In the genomic region with DNA sequence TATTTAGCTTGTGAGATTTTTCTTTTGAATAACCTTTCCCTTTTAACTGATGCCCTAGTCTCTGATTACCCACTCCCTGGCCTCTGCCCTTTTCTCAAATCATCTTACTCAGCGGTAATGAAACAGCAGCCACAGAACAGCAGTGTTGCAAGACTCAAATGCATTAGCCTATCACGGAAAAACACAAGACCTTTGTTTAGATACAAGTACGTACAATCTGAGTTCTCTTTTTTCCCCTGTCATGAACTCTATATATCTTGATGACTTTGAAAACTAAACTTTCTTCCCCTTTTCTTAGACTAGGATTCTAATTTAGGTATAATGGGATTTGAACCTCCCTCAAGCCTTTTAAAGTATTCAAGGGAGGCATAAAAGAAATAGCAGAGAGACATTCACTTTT, we compare ENCODE assay signal across 24 cellular contexts.
DNase-seq lines count a peak whose midpoint lies in the region; ATAC-seq, FAIRE-seq and TF ChIP-seq lines count a peak whose summit lies in the region.
"Had no signal": no experiment of that assay in that cellular context is flagged by ENCODE, and none has a peak within 500 bp of the region (broad histone marks: within the 10 kb centered on the region; RNA-seq: fewer than 3 reads in every experiment).

No MANE protein-coding gene starts in this region.

- no peak for TF ChIP-seq CTCF in choroid plexus epithelial cell (conservative IDR thresholded peaks at IDR 0.05; ENCODE audit: low read depth, low read length)

- no peak overlapping the region for H3K4me3 ChIP-seq in choroid plexus epithelial cell (ENCODE audit: low read depth, low read length)
- H3K4me3 ChIP-seq: gastrocnemius medialis, right lobe of liver had no signal

- H3K27ac ChIP-seq in substantia nigra (ENCODE audit: low read depth, low read length, poor library complexity, severe bottlenecking): no peak overlapping the region
- H3K27ac ChIP-seq: epithelial cell of prostate, gastrocnemius medialis, right lobe of liver had no signal

- DNase-seq in HuH-7 (ENCODE audit: low spot score) (peak; percentile 31), OCI-M1 (lab: John Stamatoyannopoulos, UW) (peak; percentile 96), choroid plexus epithelial cell (ENCODE audit: low read depth) (peak; percentile 68), pons (ENCODE audit: low spot score) (peak; percentile 46), RCC 7860 (ENCODE audit: low spot score) (no peak), T-helper 1 cell (no peak), substantia nigra (lab: John Stamatoyannopoulos, UW) (no peak)
- DNase-seq: activated B cell treated with CpG ODN at 0.5 μM for 24 hours; activated CD4-positive, alpha-beta memory T cell treated with anti-CD3 and anti-CD28 coated beads, Interleukin-2, amount 10 ng/mL, durations not matched to agents 7 days and 5 days; CD4-positive, CD25-positive, alpha-beta regulatory T cell; dermis blood vessel endothelial cell; gastrocnemius medialis; GF-D8; GOT3; kidney glomerular epithelial cell; natural killer cell; NCI-H1092 treated with DMSO at 0.1 percent for 48 hours; NCI-H2081; right lobe of liver; Right ventricle myocardium superior; stimulated activated CD4-positive, alpha-beta T cell treated with anti-CD3 and anti-CD28 coated beads, Interleukin-15, amount 100 ng/mL, for 24 hours; T-helper 17 cell had no signal

- no peak for FAIRE-seq in RCC 7860 (lab: Jason Lieb, UNC)

- no peak for ATAC-seq in HG03135 (IDR thresholded peaks at IDR 0.05; ENCODE audit: unreplicated experiment)
- ATAC-seq: gastrocnemius medialis, T-helper 17 cell had no signal

Comparison
In these comparisons a context has a peak if more than half of its experiments do, and no peak if none do; other contexts are left out.
1. DNase-seq: peak in HuH-7 (single experiment), OCI-M1 (single experiment), choroid plexus epithelial cell (single experiment) and pons (single experiment); none in RCC 7860 (single experiment), T-helper 1 cell (0 of 5) and substantia nigra (0 of 49).